8 cellular contexts compared by ENCODE assay signal in genomic region chr4:77074961-77075855, GRCh38. TPM values are rescaled to one million over a fixed set of nuclear protein-coding genes. Genes with fewer than 3 reads are reported as not detected.
A peak's percentile ranks its signal among the peaks of the same experiment; 100 is the strongest.
DNase-seq lines count a peak whose midpoint lies in the region; ATAC-seq and TF ChIP-seq lines count a peak whose summit lies in the region.

No MANE protein-coding gene starts in this region.

- peak overlapping the region; percentile 84 to 95 for H3K4me3 ChIP-seq in gastroesophageal sphincter
- peak overlapping the region; percentile 78 for H3K4me3 ChIP-seq in suprapubic skin

- peak; percentile 60 for ATAC-seq in GM18909 (IDR thresholded peaks at IDR 0.05; ENCODE audit: poor library complexity, unreplicated experiment)
- peak; percentile 58 for ATAC-seq in HG03175 (IDR thresholded peaks at IDR 0.05; ENCODE audit: unreplicated experiment)
- ATAC-seq in gastroesophageal sphincter: peak; percentile 57
- peak; percentile 40 for ATAC-seq in omental fat pad (ENCODE audit: low FRiP score)

- CTCF ChIA-PET in RWPE1 (lab: Yijun Ruan, JAX): interaction anchor here (0.6 to 0.7 kb wide), 3 partner anchors 26 to 71 kb away, joined by 3 to 5 read pairs (median 3); no protein-coding TSS in a partner anchor

- no peaks in the 10 kb centered on the region for H3K36me3 ChIP-seq in gastroesophageal sphincter
- H3K36me3 ChIP-seq in suprapubic skin: no peaks in the 10 kb centered on the region

- H3K9me3 ChIP-seq in gastroesophageal sphincter: no peaks in the 10 kb centered on the region
- no peaks in the 10 kb centered on the region for H3K9me3 ChIP-seq in suprapubic skin

- H3K27ac ChIP-seq in RWPE1 (peak overlapping the region; percentile 95), gastroesophageal sphincter (peak overlapping the region; percentile 98 to 100 (median 98)), suprapubic skin (peak overlapping the region; percentile 98)

- DNase-seq in ACHN (peak; percentile 62), RWPE1 (ENCODE audit: low spot score) (peak; percentile 36), omental fat pad (ENCODE audit: low spot score) (no peak), suprapubic skin (ENCODE audit: low spot score in 2 of 2) (peak; percentile 87 to 88)
- DNase-seq in activated effector memory CD4-positive, alpha-beta T cell treated with Interleukin-2 at 50 U/mL for 16 hours: peak; percentile 67

- TF ChIP-seq EP300 in gastroesophageal sphincter (IDR thresholded peaks at IDR 0.05): no peak
- no peak for TF ChIP-seq EP300 in suprapubic skin (IDR thresholded peaks at IDR 0.05)

- TF ChIP-seq CTCF in RWPE1 (conservative IDR thresholded peaks at IDR 0.05; ENCODE audit: low read depth) (no peak), gastroesophageal sphincter (IDR thresholded peaks at IDR 0.05) (no peak), omental fat pad (IDR thresholded peaks at IDR 0.05) (no peak), suprapubic skin (IDR thresholded peaks at IDR 0.05) (no peak)

- 1% methylated on average over 16 of the region's 90 CpGs; no CpG with 5 or more reads in 1 of the 2 donors for WGBS in gastroesophageal sphincter (ENCODE audit: low coverage in 1 of 2), 2 donors
- WGBS in suprapubic skin: 0% methylated on average over 18 of the region's 90 CpGs

- TF ChIP-seq POLR2A in gastroesophageal sphincter (IDR thresholded peaks at IDR 0.05): no peak
- TF ChIP-seq POLR2A in suprapubic skin (IDR thresholded peaks at IDR 0.05): peak in 1 of 2 donors; percentile 57

- POLR2A ChIA-PET in RWPE1 (lab: Yijun Ruan, JAX; ENCODE audit: low non-redundant PET): interaction anchor here (0.6 kb wide), 1 partner anchor 82 kb away, joined by 6 read pairs; no protein-coding TSS in a partner anchor

- in situ Hi-C loops in ACHN (cut with HindIII; ENCODE audit: low pct_ligation_motif_present, low pct_unique_long_range_greater_than_20kb, low sequenced_read_pairs): loop anchor here (25.0 kb wide), 1 partner anchor 112 kb away; no protein-coding TSS in a partner anchor

- H3K4me1 ChIP-seq in gastroesophageal sphincter (peaks cover 0 to 62% (median 2%) of the 10 kb centered on the region in 3 donors), suprapubic skin (peaks cover 54% of the 10 kb centered on the region)

- H3K27me3 ChIP-seq in gastroesophageal sphincter (no peaks in the 10 kb centered on the region), suprapubic skin (no peaks in the 10 kb centered on the region)

RNA-seq across cellular contexts. Expression of gene CCNI, which starts 0.6 kb away (rescaled TPM):
- total RNA-seq in gastroesophageal sphincter: 100 to 1,000 TPM; 307 to 378 (median 358) TPM
- total RNA-seq in omental fat pad: 100 to 1,000 TPM; 191 to 233 (median 199) TPM
- 100 to 1,000 TPM; 166 to 256 (median 207) TPM for total RNA-seq in suprapubic skin
